Comparison of ENCODE assay signal across 17 cellular contexts in the genomic region with DNA sequence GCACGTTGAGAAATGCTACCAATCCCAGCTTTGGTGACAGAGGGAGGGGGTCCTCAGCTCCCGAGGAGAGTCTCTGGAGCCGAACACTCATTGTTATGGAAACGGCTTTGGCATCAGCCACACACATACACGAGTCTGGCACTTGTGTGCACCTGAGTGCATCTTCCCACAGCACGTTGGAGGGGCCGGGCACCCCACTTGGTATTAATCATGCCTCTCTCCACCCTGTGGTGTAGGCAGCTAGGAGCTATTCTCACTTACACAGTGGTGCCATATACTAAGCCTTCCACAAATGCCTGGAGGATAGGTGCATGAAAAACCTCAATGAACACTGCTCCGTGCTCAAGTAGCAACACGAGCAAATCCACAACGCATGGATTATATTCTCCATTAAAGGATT.
DNase-seq lines count a peak whose midpoint lies in the region; ATAC-seq, FAIRE-seq and TF ChIP-seq lines count a peak whose summit lies in the region.
"Had no signal": no experiment of that assay in that cellular context is flagged by ENCODE, and none has a peak within 500 bp of the region (broad histone marks: within the 10 kb centered on the region; RNA-seq: fewer than 3 reads in every experiment).

No MANE protein-coding gene starts in this region.

- no peak overlapping the region for H3K4me3 ChIP-seq in GM23248
- H3K4me3 ChIP-seq in skeletal muscle satellite cell (ENCODE audit: low read length): no peak overlapping the region
- H3K4me3 ChIP-seq in kidney (ENCODE audit: low read length in 2 of 2): no peak overlapping the region
- H3K4me3 ChIP-seq: left lung, stomach had no signal

- no peaks in the 10 kb centered on the region for H4K20me1 ChIP-seq in GM23248 (ENCODE audit: insufficient read depth)

- peaks cover 29% of the 10 kb centered on the region for H3F3A ChIP-seq in GM23248 (ENCODE audit: insufficient read depth)

- H3K4me2 ChIP-seq in GM23248 (ENCODE audit: unreplicated experiment) (peak overlapping the region; percentile 56), skeletal muscle satellite cell (ENCODE audit: low read length) (peak overlapping the region; percentile 41)

- no peaks in the 10 kb centered on the region for H3K79me2 ChIP-seq in GM23248 (ENCODE audit: insufficient read depth)

- FAIRE-seq in kidney (lab: Jason Lieb, UNC): no peak
- FAIRE-seq: endometrium, frontal cortex, GM12891 had no signal

- in situ Hi-C loops in GM23248 (cut with MboI): no loop called here

- intact Hi-C loops in kidney (cut with DNase I): no loop called here

- no peaks in the 10 kb centered on the region for H3K9me2 ChIP-seq in GM23248 (ENCODE audit: insufficient read depth)

- H3K9me3 ChIP-seq in GM23248 (ENCODE audit: low read depth) (no peaks in the 10 kb centered on the region), skeletal muscle satellite cell (replicated peaks; ENCODE audit: low read length) (no peaks in the 10 kb centered on the region), kidney (ENCODE audit: control insufficient read depth in 1 of 2, low read length in 2 of 2) (no peaks in the 10 kb centered on the region)
- H3K9me3 ChIP-seq: left lung, stomach had no signal

- ATAC-seq in SK-N-SH treated with all-trans-retinoic acid at 6 μM for 48 hours (0 out of 3 replicates have a peak, but pooled peaks have one; percentile 1), esophagus mucosa (peak; percentile 89), HG03378 (IDR thresholded peaks at IDR 0.05; ENCODE audit: unreplicated experiment) (no peak)

- H3K4me1 ChIP-seq in GM23248 (ENCODE audit: insufficient read depth): peaks cover 27% of the 10 kb centered on the region
- peaks cover 21% of the 10 kb centered on the region for H3K4me1 ChIP-seq in skeletal muscle satellite cell (ENCODE audit: control insufficient read depth, insufficient read depth, low read length)
- peaks cover 0 to 2% of the 10 kb centered on the region in 2 donors for H3K4me1 ChIP-seq in kidney (ENCODE audit: control insufficient read depth in 1 of 2, insufficient read depth in 1 of 2, low read depth in 1 of 2, low read length in 2 of 2)
- H3K4me1 ChIP-seq: left lung, stomach had no signal

- no peaks in the 10 kb centered on the region for H3K36me3 ChIP-seq in GM23248 (ENCODE audit: low read depth)
- no peaks in the 10 kb centered on the region for H3K36me3 ChIP-seq in skeletal muscle satellite cell (ENCODE audit: insufficient read depth, low read length)
- H3K36me3 ChIP-seq in kidney (ENCODE audit: control insufficient read depth in 1 of 2, insufficient read depth in 2 of 2, low read length in 2 of 2): no peaks in the 10 kb centered on the region
- H3K36me3 ChIP-seq: left lung, stomach had no signal

- H3K9ac ChIP-seq in GM23248 (0 out of 2 replicates have a peak overlapping the region, but pooled peaks have one; percentile 20), skeletal muscle satellite cell (ENCODE audit: low read depth, low read length) (peak overlapping the region; percentile 12), kidney (ENCODE audit: low read length in 2 of 2) (no peak overlapping the region)

- WGBS in GM23248 (ENCODE audit: low coverage in 1 of 2, low lambda C conversion rate in 2 of 2, missing lambda C conversion rate in 2 of 2), 2 experiments: 67 to 78% methylated on average over 10 of the region's 10 CpGs

- no peak for TF ChIP-seq CTCF in kidney (IDR thresholded peaks at IDR 0.05; ENCODE audit: borderline replicate concordance, extremely low read depth, insufficient read depth)

- H3K27me3 ChIP-seq in GM23248 (replicated peaks; ENCODE audit: insufficient read depth) (no peaks in the 10 kb centered on the region), skeletal muscle satellite cell (ENCODE audit: control insufficient read depth, insufficient read depth, low read length) (no peaks in the 10 kb centered on the region)
- H3K27me3 ChIP-seq: left lung, stomach had no signal

- peak overlapping the region; percentile 88 for H3K27ac ChIP-seq in GM23248
- no peak overlapping the region for H3K27ac ChIP-seq in substantia nigra (ENCODE audit: low read depth, low read length, poor library complexity, severe bottlenecking)
- no peak overlapping the region for H3K27ac ChIP-seq in kidney (ENCODE audit: low read depth in 2 of 2, low read length in 2 of 2)
- H3K27ac ChIP-seq: left lung, stomach had no signal

- H2AFZ ChIP-seq in GM23248: no peak overlapping the region

- DNase-seq in GM23248 (peak; percentile 4), substantia nigra (lab: John Stamatoyannopoulos, UW) (no peak), kidney (no peak), NOMO-1 (lab: John Stamatoyannopoulos, UW; ENCODE audit: unreplicated experiment in 2 of 2) (no peak)
- DNase-seq: activated effector memory CD4-positive, alpha-beta T cell treated with Interleukin-2 at 50 U/mL for 16 hours; GF-D8; left lung; NCI-H1436 treated with DMSO at 0.1 percent for 48 hours; NCI-H82; stomach had no signal

TF ChIP-seq in SK-N-SH treated with all-trans-retinoic acid at 6 μM for 48 hours, 23 proteins besides CTCF, POLR2A, EP300 and RAD21 (continues in another document):
- TF ChIP-seq BACH2 (CRISPR knock-in tag; IDR thresholded peaks at IDR 0.05; ENCODE audit: borderline replicate concordance) (no peak), ZNF70 (CRISPR knock-in tag; IDR thresholded peaks at IDR 0.05) (no peak), OSR1 (CRISPR knock-in tag; IDR thresholded peaks at IDR 0.05) (no peak), ZNF565 (CRISPR knock-in tag; conservative IDR thresholded peaks at IDR 0.05; ENCODE audit: low read depth) (no peak), SNAI2 (CRISPR knock-in tag; IDR thresholded peaks at IDR 0.05) (no peak), TOX (CRISPR knock-in tag; IDR thresholded peaks at IDR 0.05; ENCODE audit: borderline replicate concordance) (no peak), ZC3H10 (CRISPR knock-in tag; IDR thresholded peaks at IDR 0.05) (no peak)
- TF ChIP-seq, protein P1, sequence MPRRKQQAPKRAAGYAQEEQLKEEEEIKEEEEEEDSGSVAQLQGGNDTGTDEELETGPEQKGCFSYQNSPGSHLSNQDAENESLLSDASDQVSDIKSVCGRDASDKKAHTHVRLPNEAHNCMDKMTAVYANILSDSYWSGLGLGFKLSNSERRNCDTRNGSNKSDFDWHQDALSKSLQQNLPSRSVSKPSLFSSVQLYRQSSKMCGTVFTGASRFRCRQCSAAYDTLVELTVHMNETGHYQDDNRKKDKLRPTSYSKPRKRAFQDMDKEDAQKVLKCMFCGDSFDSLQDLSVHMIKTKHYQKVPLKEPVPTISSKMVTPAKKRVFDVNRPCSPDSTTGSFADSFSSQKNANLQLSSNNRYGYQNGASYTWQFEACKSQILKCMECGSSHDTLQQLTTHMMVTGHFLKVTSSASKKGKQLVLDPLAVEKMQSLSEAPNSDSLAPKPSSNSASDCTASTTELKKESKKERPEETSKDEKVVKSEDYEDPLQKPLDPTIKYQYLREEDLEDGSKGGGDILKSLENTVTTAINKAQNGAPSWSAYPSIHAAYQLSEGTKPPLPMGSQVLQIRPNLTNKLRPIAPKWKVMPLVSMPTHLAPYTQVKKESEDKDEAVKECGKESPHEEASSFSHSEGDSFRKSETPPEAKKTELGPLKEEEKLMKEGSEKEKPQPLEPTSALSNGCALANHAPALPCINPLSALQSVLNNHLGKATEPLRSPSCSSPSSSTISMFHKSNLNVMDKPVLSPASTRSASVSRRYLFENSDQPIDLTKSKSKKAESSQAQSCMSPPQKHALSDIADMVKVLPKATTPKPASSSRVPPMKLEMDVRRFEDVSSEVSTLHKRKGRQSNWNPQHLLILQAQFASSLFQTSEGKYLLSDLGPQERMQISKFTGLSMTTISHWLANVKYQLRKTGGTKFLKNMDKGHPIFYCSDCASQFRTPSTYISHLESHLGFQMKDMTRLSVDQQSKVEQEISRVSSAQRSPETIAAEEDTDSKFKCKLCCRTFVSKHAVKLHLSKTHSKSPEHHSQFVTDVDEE (CRISPR knock-in tag; IDR thresholded peaks at IDR 0.05): no peak
- TF ChIP-seq, protein P2, sequence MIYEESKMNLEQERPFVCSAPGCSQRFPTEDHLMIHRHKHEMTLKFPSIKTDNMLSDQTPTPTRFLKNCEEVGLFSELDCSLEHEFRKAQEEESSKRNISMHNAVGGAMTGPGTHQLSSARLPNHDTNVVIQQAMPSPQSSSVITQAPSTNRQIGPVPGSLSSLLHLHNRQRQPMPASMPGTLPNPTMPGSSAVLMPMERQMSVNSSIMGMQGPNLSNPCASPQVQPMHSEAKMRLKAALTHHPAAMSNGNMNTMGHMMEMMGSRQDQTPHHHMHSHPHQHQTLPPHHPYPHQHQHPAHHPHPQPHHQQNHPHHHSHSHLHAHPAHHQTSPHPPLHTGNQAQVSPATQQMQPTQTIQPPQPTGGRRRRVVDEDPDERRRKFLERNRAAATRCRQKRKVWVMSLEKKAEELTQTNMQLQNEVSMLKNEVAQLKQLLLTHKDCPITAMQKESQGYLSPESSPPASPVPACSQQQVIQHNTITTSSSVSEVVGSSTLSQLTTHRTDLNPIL (CRISPR knock-in tag; IDR thresholded peaks at IDR 0.05; ENCODE audit: low read depth): no peak
- TF ChIP-seq, protein P3, sequence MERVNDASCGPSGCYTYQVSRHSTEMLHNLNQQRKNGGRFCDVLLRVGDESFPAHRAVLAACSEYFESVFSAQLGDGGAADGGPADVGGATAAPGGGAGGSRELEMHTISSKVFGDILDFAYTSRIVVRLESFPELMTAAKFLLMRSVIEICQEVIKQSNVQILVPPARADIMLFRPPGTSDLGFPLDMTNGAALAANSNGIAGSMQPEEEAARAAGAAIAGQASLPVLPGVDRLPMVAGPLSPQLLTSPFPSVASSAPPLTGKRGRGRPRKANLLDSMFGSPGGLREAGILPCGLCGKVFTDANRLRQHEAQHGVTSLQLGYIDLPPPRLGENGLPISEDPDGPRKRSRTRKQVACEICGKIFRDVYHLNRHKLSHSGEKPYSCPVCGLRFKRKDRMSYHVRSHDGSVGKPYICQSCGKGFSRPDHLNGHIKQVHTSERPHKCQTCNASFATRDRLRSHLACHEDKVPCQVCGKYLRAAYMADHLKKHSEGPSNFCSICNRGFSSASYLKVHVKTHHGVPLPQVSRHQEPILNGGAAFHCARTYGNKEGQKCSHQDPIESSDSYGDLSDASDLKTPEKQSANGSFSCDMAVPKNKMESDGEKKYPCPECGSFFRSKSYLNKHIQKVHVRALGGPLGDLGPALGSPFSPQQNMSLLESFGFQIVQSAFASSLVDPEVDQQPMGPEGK (CRISPR knock-in tag; IDR thresholded peaks at IDR 0.05; ENCODE audit: borderline replicate concordance): no peak

Comparison
In these comparisons a context has a peak if more than half of its experiments do, and no peak if none do; other contexts are left out.
1. H3K9ac ChIP-seq: peak in GM23248 (single experiment) and skeletal muscle satellite cell (single experiment); none in kidney (0 of 2).